Comparison of ENCODE assay signal across 8 cellular contexts in genomic region chr5:31638748-31639418, GRCh38. TPM values are rescaled to one million over a fixed set of nuclear protein-coding genes. Genes with fewer than 3 reads are reported as not detected.
DNase-seq lines count a peak whose midpoint lies in the region; ATAC-seq and TF ChIP-seq lines count a peak whose summit lies in the region.

TSS of gene PDZD2 (plus strand) at chr5:31639131.

- H3K4me1 Mint-ChIP-seq in activated T-helper 1 cell treated with anti-CD3 and anti-CD28 coated beads, Interleukin-12 subunit alpha, Interleukin-12 subunit beta, Interleukin-2, Interleukin-4 antibody, amounts not matched to agents 30 ng/mL and 10 ng/mL and 1 ng/mL, durations not matched to agents 14 hours and 24 hours and 36 hours (ENCODE audit: low read depth) = peaks cover 7% of the 10 kb centered on the region
- peaks cover 5 to 7% of the 10 kb centered on the region in 2 donors for H3K4me1 Mint-ChIP-seq in natural killer cell treated with Interleukin-12 subunit alpha and Interleukin-12 subunit beta and Interleukin-15 and Interleukin-18, amount 100 ng/mL, for 72 hours (ENCODE audit: low read depth in 2 of 2)

- H3K36me3 ChIP-seq in HUES6 (ENCODE audit: control insufficient read depth, insufficient read depth, low read length) = no peaks in the 10 kb centered on the region

- intact Hi-C loops in activated T-helper 1 cell treated with anti-CD3 and anti-CD28 coated beads, Interleukin-12 subunit alpha, Interleukin-12 subunit beta, Interleukin-2, Interleukin-4 antibody, amounts not matched to agents 30 ng/mL and 10 ng/mL and 1 ng/mL, durations not matched to agents 14 hours and 24 hours and 36 hours (cut with micrococcal nuclease) = loop anchor here (2.0 kb wide), 1 partner anchor 106 kb away; the partner anchor contains the start of genes C5orf22 and DROSHA

- H3K27ac ChIP-seq in HUES6 (ENCODE audit: low read depth, low read length) = no peak within 1 kb of the TSS

- DNase-seq in D341Med (ENCODE audit: low spot score) = peak; percentile 89
- DNase-seq in activated T-helper 1 cell treated with anti-CD3 and anti-CD28 coated beads, Interleukin-12 subunit alpha, Interleukin-12 subunit beta, Interleukin-2, Interleukin-4 antibody, amounts not matched to agents 30 ng/mL and 10 ng/mL and 1 ng/mL, durations not matched to agents 14 hours and 24 hours and 36 hours (ENCODE audit: low spot score) = peak; percentile 48
- DNase-seq in fibroblast of pulmonary artery (ENCODE audit: low read depth) = peak; percentile 49
- peak; percentile 84 for DNase-seq in natural killer cell treated with Interleukin-12 subunit alpha and Interleukin-12 subunit beta and Interleukin-15 and Interleukin-18, amount 100 ng/mL, for 72 hours (ENCODE audit: low spot score)
- peak; percentile 82 for DNase-seq in stimulated activated naive CD8-positive, alpha-beta T cell treated with anti-CD3 and anti-CD28 coated beads, Interleukin-15, Interleukin-2, amounts not matched to agents 100 U/mL and 50 U/mL, for 24 hours

- H3K9me3 Mint-ChIP-seq in activated T-helper 1 cell treated with anti-CD3 and anti-CD28 coated beads, Interleukin-12 subunit alpha, Interleukin-12 subunit beta, Interleukin-2, Interleukin-4 antibody, amounts not matched to agents 30 ng/mL and 10 ng/mL and 1 ng/mL, durations not matched to agents 14 hours and 24 hours and 36 hours = no peaks in the 10 kb centered on the region
- H3K9me3 Mint-ChIP-seq in natural killer cell treated with Interleukin-12 subunit alpha and Interleukin-12 subunit beta and Interleukin-15 and Interleukin-18, amount 100 ng/mL, for 72 hours = no peaks in the 10 kb centered on the region

- H3K4me1 ChIP-seq in HUES6 (ENCODE audit: control insufficient read depth, insufficient read depth, low read length) = peaks cover 34% of the 10 kb centered on the region

- H3K4me3 ChIP-seq in HUES6 (ENCODE audit: low read depth, low read length) (peak within 1 kb of the TSS; percentile 68), fibroblast of pulmonary artery (replicated peaks; ENCODE audit: low read depth, low read length) (peak within 1 kb of the TSS; percentile 59)

- no peaks in the 10 kb centered on the region for H3K9me3 ChIP-seq in HUES6 (ENCODE audit: control insufficient read depth, insufficient read depth, low read depth, low read length)

- H3K27me3 ChIP-seq in HUES6 (ENCODE audit: control insufficient read depth, insufficient read depth, low read length) = peaks cover 67% of the 10 kb centered on the region

- H3K36me3 Mint-ChIP-seq in activated T-helper 1 cell treated with anti-CD3 and anti-CD28 coated beads, Interleukin-12 subunit alpha, Interleukin-12 subunit beta, Interleukin-2, Interleukin-4 antibody, amounts not matched to agents 30 ng/mL and 10 ng/mL and 1 ng/mL, durations not matched to agents 14 hours and 24 hours and 36 hours (ENCODE audit: low read depth) = no peaks in the 10 kb centered on the region
- no peaks in the 10 kb centered on the region for H3K36me3 Mint-ChIP-seq in natural killer cell treated with Interleukin-12 subunit alpha and Interleukin-12 subunit beta and Interleukin-15 and Interleukin-18, amount 100 ng/mL, for 72 hours

- TF ChIP-seq CTCF in fibroblast of pulmonary artery (IDR thresholded peaks at IDR 0.05; ENCODE audit: low read length, missing control alignments) = peak; percentile 43

- peak within 1 kb of the TSS; percentile 46 for H3K9ac ChIP-seq in HUES6 (ENCODE audit: low read length)

- ATAC-seq in GM21515 (IDR thresholded peaks at IDR 0.05; ENCODE audit: unreplicated experiment) = peak; percentile 79
- ATAC-seq in natural killer cell treated with Interleukin-12 subunit alpha and Interleukin-12 subunit beta and Interleukin-15 and Interleukin-18, amount 100 ng/mL, for 72 hours = peak; percentile 86
- ATAC-seq in stimulated activated naive CD8-positive, alpha-beta T cell treated with anti-CD3 and anti-CD28 coated beads, Interleukin-15, Interleukin-2, amounts not matched to agents 100 U/mL and 50 U/mL, for 24 hours = peak; percentile 83

- H3K27ac Mint-ChIP-seq in activated T-helper 1 cell treated with anti-CD3 and anti-CD28 coated beads, Interleukin-12 subunit alpha, Interleukin-12 subunit beta, Interleukin-2, Interleukin-4 antibody, amounts not matched to agents 30 ng/mL and 10 ng/mL and 1 ng/mL, durations not matched to agents 14 hours and 24 hours and 36 hours = peak within 1 kb of the TSS; percentile 24
- peak within 1 kb of the TSS in 1 of 2 donors; percentile 68 for H3K27ac Mint-ChIP-seq in natural killer cell treated with Interleukin-12 subunit alpha and Interleukin-12 subunit beta and Interleukin-15 and Interleukin-18, amount 100 ng/mL, for 72 hours

- H3K4me3 Mint-ChIP-seq in activated T-helper 1 cell treated with anti-CD3 and anti-CD28 coated beads, Interleukin-12 subunit alpha, Interleukin-12 subunit beta, Interleukin-2, Interleukin-4 antibody, amounts not matched to agents 30 ng/mL and 10 ng/mL and 1 ng/mL, durations not matched to agents 14 hours and 24 hours and 36 hours = peak within 1 kb of the TSS; percentile 82
- peak within 1 kb of the TSS; percentile 83 for H3K4me3 Mint-ChIP-seq in natural killer cell treated with Interleukin-12 subunit alpha and Interleukin-12 subunit beta and Interleukin-15 and Interleukin-18, amount 100 ng/mL, for 72 hours

- H3K27me3 Mint-ChIP-seq in activated T-helper 1 cell treated with anti-CD3 and anti-CD28 coated beads, Interleukin-12 subunit alpha, Interleukin-12 subunit beta, Interleukin-2, Interleukin-4 antibody, amounts not matched to agents 30 ng/mL and 10 ng/mL and 1 ng/mL, durations not matched to agents 14 hours and 24 hours and 36 hours (ENCODE audit: insufficient read depth) = peaks cover 16% of the 10 kb centered on the region
- H3K27me3 Mint-ChIP-seq in natural killer cell treated with Interleukin-12 subunit alpha and Interleukin-12 subunit beta and Interleukin-15 and Interleukin-18, amount 100 ng/mL, for 72 hours = peaks cover 13 to 28% of the 10 kb centered on the region in 2 donors

TF ChIP-seq in PFSK-1, 5 proteins besides CTCF, POLR2A, EP300 and RAD21:
- TF ChIP-seq REST (IDR thresholded peaks at IDR 0.05; ENCODE audit: insufficient read depth in 1 of 2, low read depth in 2 of 2, low read length in 2 of 2) (0 out of 4 replicates have a peak, but pooled peaks of 1 of the 2 experiments have one; percentile 13), SIN3A (IDR thresholded peaks at IDR 0.05; ENCODE audit: borderline replicate concordance, insufficient read depth, low read length) (0 out of 2 replicates have a peak, but pooled peaks have one; percentile 74), POLR2AphosphoS5 (IDR thresholded peaks at IDR 0.05; ENCODE audit: low read depth, low read length) (no peak), TAF1 (IDR thresholded peaks at IDR 0.05; ENCODE audit: borderline replicate concordance, insufficient read depth, low read length) (no peak), FOXP2 (optimal IDR thresholded peaks at IDR 0.05; ENCODE audit: borderline replicate concordance, extremely low read depth, extremely low read length, insufficient read depth) (no peak)

RNA-seq across cellular contexts. Expression of gene PDZD2, which starts in this region (rescaled TPM):
- 16.2 TPM for polyA plus RNA-seq in PFSK-1 (2012; ENCODE audit: insufficient read length, low read depth)
- not detected in 2 replicates for total RNA-seq in activated T-helper 1 cell treated with anti-CD3 and anti-CD28 coated beads, Interleukin-12 subunit alpha, Interleukin-12 subunit beta, Interleukin-2, Interleukin-4 antibody, amounts not matched to agents 30 ng/mL and 10 ng/mL and 1 ng/mL, durations not matched to agents 14 hours and 24 hours and 36 hours
- not detected for total RNA-seq in natural killer cell treated with Interleukin-12 subunit alpha and Interleukin-12 subunit beta and Interleukin-15 and Interleukin-18, amount 100 ng/mL, for 72 hours

Comparison
In these comparisons a context has a peak if more than half of its experiments do, and no peak if none do; other contexts are left out.
1. Peak in DNase-seq in activated T-helper 1 cell treated with anti-CD3 and anti-CD28 coated beads, Interleukin-12 subunit alpha, Interleukin-12 subunit beta, Interleukin-2, Interleukin-4 antibody, amounts not matched to agents 30 ng/mL and 10 ng/mL and 1 ng/mL, durations not matched to agents 14 hours and 24 hours and 36 hours; RNA of the gene not detected or under 1 TPM.
2. Peak in DNase-seq and ATAC-seq in natural killer cell treated with Interleukin-12 subunit alpha and Interleukin-12 subunit beta and Interleukin-15 and Interleukin-18, amount 100 ng/mL, for 72 hours; RNA of the gene not detected or under 1 TPM.